In genomic region chr17:31586946-31587345, GRCh38 we compare ENCODE assay signal across 19 cellular contexts.
DNase-seq lines count a peak whose midpoint lies in the region; ATAC-seq, FAIRE-seq and TF ChIP-seq lines count a peak whose summit lies in the region.
"Had no signal": no experiment of that assay in that cellular context is flagged by ENCODE, and none has a peak within 500 bp of the region (broad histone marks: within the 10 kb centered on the region; RNA-seq: fewer than 3 reads in every experiment).

No MANE protein-coding gene starts in this region.

- FAIRE-seq in H54 (lab: Jason Lieb, UNC), result no peak
- FAIRE-seq: GM12892 had no signal

- CTCF ChIA-PET in RWPE1 (lab: Yijun Ruan, JAX), result no interaction called here

- H3K27me3 ChIP-seq in right atrium auricular region, result no peaks in the 10 kb centered on the region
- no peaks in the 10 kb centered on the region for H3K27me3 ChIP-seq in hepatocyte
- H3K27me3 ChIP-seq: foreskin keratinocyte, left lung had no signal

- no peak overlapping the region for H3K4me3 ChIP-seq in right atrium auricular region
- H3K4me3 ChIP-seq in hepatocyte, result no peak overlapping the region
- H3K4me3 ChIP-seq: left lung had no signal

- TF ChIP-seq CTCF in right atrium auricular region (IDR thresholded peaks at IDR 0.05) (no peak), RWPE1 (conservative IDR thresholded peaks at IDR 0.05; ENCODE audit: low read depth) (no peak), hepatocyte (IDR thresholded peaks at IDR 0.05; ENCODE audit: poor library complexity) (no peak)

- intact Hi-C loops in Right ventricle myocardium superior (cut with DNase I), result no loop called here

- H3K79me2 ChIP-seq in hepatocyte, result no peaks in the 10 kb centered on the region

- no peaks in the 10 kb centered on the region for H3K9me2 ChIP-seq in hepatocyte (replicated peaks; ENCODE audit: insufficient read depth)
- H3K9me2 ChIP-seq: SK-N-SH had no signal

- no peak for DNase-seq in Right ventricle myocardium superior
- DNase-seq in right atrium auricular region (ENCODE audit: low spot score), result no peak
- no peak for DNase-seq in RWPE1 (ENCODE audit: low spot score)
- no peak for DNase-seq in hepatocyte (ENCODE audit: low spot score)
- no peak for DNase-seq in H54 (ENCODE audit: insufficient read length, low spot score)
- DNase-seq in DMS79 (lab: John Stamatoyannopoulos, UW), result no peak
- no peak for DNase-seq in COLO829 (ENCODE audit: low spot score)
- DNase-seq in kidney glomerular epithelial cell (lab: John Stamatoyannopoulos, UW), result no peak
- DNase-seq: activated CD4-positive, alpha-beta T cell treated with anti-CD3 and anti-CD28 coated beads, Interleukin-2, amount 50 U/mL, for 48 hours; activated naive CD8-positive, alpha-beta T cell treated with anti-CD3 and anti-CD28 coated beads for 36 hours; activated T-cell treated with anti-CD3 and anti-CD28 coated beads, Interleukin-2, amount 50 U/mL, for 4 hours; foreskin keratinocyte; GDM1; GOT3; left lung; NCI-H187; SK-N-SH; stimulated activated naive CD4-positive, alpha-beta T cell treated with Interleukin-2 at 50 U/mL for 16 hours had no signal

- TF ChIP-seq POLR2A in H54 (IDR thresholded peaks at IDR 0.05; ENCODE audit: low read depth, low read length), result no peak

- no peaks in the 10 kb centered on the region for H4K20me1 ChIP-seq in hepatocyte (ENCODE audit: insufficient read depth, poor library complexity, severe bottlenecking)

- 82% methylated on average over 5 of the region's 5 CpGs for WGBS in hepatocyte (ENCODE audit: low lambda C conversion rate, missing lambda C conversion rate)

- no peak overlapping the region for H2AFZ ChIP-seq in hepatocyte

- H3K9me3 ChIP-seq in right atrium auricular region, result no peaks in the 10 kb centered on the region
- no peaks in the 10 kb centered on the region for H3K9me3 ChIP-seq in hepatocyte (ENCODE audit: low read depth)
- H3K9me3 ChIP-seq: left lung, SK-N-SH had no signal

- no peak overlapping the region for H3K4me2 ChIP-seq in hepatocyte
- H3K4me2 ChIP-seq: SK-N-SH had no signal

- H3K36me3 ChIP-seq in right atrium auricular region (no peaks in the 10 kb centered on the region), hepatocyte (replicated peaks; ENCODE audit: insufficient read depth, low read depth) (no peaks in the 10 kb centered on the region)
- H3K36me3 ChIP-seq: left lung had no signal

- peak; percentile 55 for ATAC-seq in Right ventricle myocardium superior (ENCODE audit: poor library complexity)
- ATAC-seq: activated T-cell treated with anti-CD3 and anti-CD28 coated beads, Interleukin-2, amount 50 U/mL, for 4 hours; foreskin keratinocyte; left lung had no signal

- no peak overlapping the region for H3K27ac ChIP-seq in right atrium auricular region
- H3K27ac ChIP-seq in RWPE1, result peak overlapping the region; percentile 52
- H3K27ac ChIP-seq in hepatocyte, result peak overlapping the region; percentile 34
- H3K27ac ChIP-seq: foreskin keratinocyte, left lung had no signal

- H3K4me1 ChIP-seq in right atrium auricular region (peaks cover 0 to 9% of the 10 kb centered on the region in 2 donors), hepatocyte (ENCODE audit: insufficient read depth) (no peaks in the 10 kb centered on the region)

- POLR2A ChIA-PET in RWPE1 (lab: Yijun Ruan, JAX; ENCODE audit: low non-redundant PET), result no interaction called here

Comparison
In these comparisons a context has a peak if more than half of its experiments do, and no peak if none do; other contexts are left out.
1. H3K27ac ChIP-seq: peak in RWPE1 (single experiment) and hepatocyte (single experiment); none in right atrium auricular region (0 of 2).